In genomic region chr1:92298573-92299476, GRCh38 we compare ENCODE assay signal across 1 cellular context.
TF ChIP-seq lines count a peak whose summit lies in the region.

Gene GLMN, minus strand, starts transcription at chr1:92298987. Its CDS starts 988 bp downstream, at chr1:92297999.
Gene RPAP2, plus strand, starts transcription at chr1:92299059. Its CDS starts 15 bp downstream, at chr1:92299074.

TF ChIP-seq in HepG2, 621 proteins besides CTCF, POLR2A, EP300 and RAD21 (continued from another document and continues in another):
- TF ChIP-seq ZBTB40 (IDR thresholded peaks at IDR 0.05) = no peak
- TF ChIP-seq ZBTB40 (CRISPR knock-in tag; IDR thresholded peaks at IDR 0.05) = peak; percentile 23; the same call in 1 of the 2 replicates
- no peak for TF ChIP-seq ELF3 (CRISPR knock-in tag; IDR thresholded peaks at IDR 0.05)
- TF ChIP-seq XRCC5 (optimal IDR thresholded peaks at IDR 0.05; ENCODE audit: low read length) = no peak
- no peak for TF ChIP-seq ZNF225 (CRISPR knock-in tag; IDR thresholded peaks at IDR 0.05)
- TF ChIP-seq ZNF317 (CRISPR knock-in tag; IDR thresholded peaks at IDR 0.05) = peak; percentile 79
- peak; percentile 47; the same call in 1 of the 2 replicates for TF ChIP-seq NFKBIZ (CRISPR knock-in tag; IDR thresholded peaks at IDR 0.05)
- TF ChIP-seq ONECUT2 (CRISPR knock-in tag; IDR thresholded peaks at IDR 0.05) = no peak
- peak; percentile 67; the same call in 1 of the 2 replicates for TF ChIP-seq ZBTB7A (CRISPR knock-in tag; IDR thresholded peaks at IDR 0.05)
- no peak for TF ChIP-seq NBN (conservative IDR thresholded peaks at IDR 0.05)
- peak; percentile 34; the same call in 1 of the 2 replicates for TF ChIP-seq MYNN (CRISPR knock-in tag; IDR thresholded peaks at IDR 0.05; ENCODE audit: low read depth)
- TF ChIP-seq ZNF619 (CRISPR knock-in tag; IDR thresholded peaks at IDR 0.05) = no peak
- no peak for TF ChIP-seq ZNF589 (CRISPR knock-in tag; conservative IDR thresholded peaks at IDR 0.05)
- TF ChIP-seq SYNCRIP (IDR thresholded peaks at IDR 0.05; ENCODE audit: insufficient read depth, low read depth, low read length) = no peak
- TF ChIP-seq ZNF720 (CRISPR knock-in tag; IDR thresholded peaks at IDR 0.05) = no peak
- no peak for TF ChIP-seq KLF6 (CRISPR knock-in tag; IDR thresholded peaks at IDR 0.05)
- TF ChIP-seq SMAD3 (CRISPR knock-in tag; IDR thresholded peaks at IDR 0.05) = no peak
- peak; percentile 41 for TF ChIP-seq TEAD3 (CRISPR knock-in tag; optimal IDR thresholded peaks at IDR 0.05; ENCODE audit: borderline replicate concordance)
- TF ChIP-seq NCOA5 (CRISPR knock-in tag; IDR thresholded peaks at IDR 0.05) = no peak
- 0 out of 2 replicates have a peak, but pooled peaks have one; percentile 65 for TF ChIP-seq MAF1 (CRISPR knock-in tag; IDR thresholded peaks at IDR 0.05; ENCODE audit: borderline replicate concordance)
- TF ChIP-seq ZNF446 (CRISPR knock-in tag; IDR thresholded peaks at IDR 0.05) = 0 out of 2 replicates have a peak, but pooled peaks have one; percentile 57
- peak; percentile 18; the same call in 1 of the 2 replicates for TF ChIP-seq BHLHE40 (IDR thresholded peaks at IDR 0.05; ENCODE audit: low read length)
- TF ChIP-seq SAFB2 (CRISPR knock-in tag; IDR thresholded peaks at IDR 0.05; ENCODE audit: borderline replicate concordance, low read depth) = 0 out of 2 replicates have a peak, but pooled peaks have one; percentile 48
- TF ChIP-seq ATM (IDR thresholded peaks at IDR 0.05; ENCODE audit: borderline replicate concordance) = no peak
- no peak; the same call in 1 of the 2 replicates for TF ChIP-seq TMF1 (CRISPR knock-in tag; IDR thresholded peaks at IDR 0.05; ENCODE audit: low read depth)
- TF ChIP-seq CSRNP2 (CRISPR knock-in tag; conservative IDR thresholded peaks at IDR 0.05; ENCODE audit: low read depth) = no peak
- TF ChIP-seq CSRNP1 (CRISPR knock-in tag; IDR thresholded peaks at IDR 0.05) = peak; percentile 31; the same call in 1 of the 2 replicates
- 0 out of 2 replicates have a peak, but pooled peaks have one; percentile 72 for TF ChIP-seq CCDC6 (CRISPR knock-in tag; IDR thresholded peaks at IDR 0.05)
- peak; percentile 22; the same call in 1 of the 2 replicates for TF ChIP-seq ETV6 (CRISPR knock-in tag; conservative IDR thresholded peaks at IDR 0.05)
- peak; percentile 58 for TF ChIP-seq IKZF4 (CRISPR knock-in tag; IDR thresholded peaks at IDR 0.05; ENCODE audit: borderline replicate concordance, low read depth, not compliant biosample characterization)
- TF ChIP-seq ZBTB44 (CRISPR knock-in tag; IDR thresholded peaks at IDR 0.05) = 0 out of 2 replicates have a peak, but pooled peaks have one; percentile 44
- TF ChIP-seq ARHGAP35 (CRISPR knock-in tag; IDR thresholded peaks at IDR 0.05; ENCODE audit: borderline replicate concordance) = peak; percentile 66
- TF ChIP-seq ZNF674 (CRISPR knock-in tag; IDR thresholded peaks at IDR 0.05; ENCODE audit: low read depth) = no peak
- no peak for TF ChIP-seq MTF1 (CRISPR knock-in tag; IDR thresholded peaks at IDR 0.05)
- TF ChIP-seq ZNF614 (CRISPR knock-in tag; IDR thresholded peaks at IDR 0.05; ENCODE audit: borderline replicate concordance) = peak; percentile 58; the same call in 1 of the 2 replicates
- TF ChIP-seq, protein P1, sequence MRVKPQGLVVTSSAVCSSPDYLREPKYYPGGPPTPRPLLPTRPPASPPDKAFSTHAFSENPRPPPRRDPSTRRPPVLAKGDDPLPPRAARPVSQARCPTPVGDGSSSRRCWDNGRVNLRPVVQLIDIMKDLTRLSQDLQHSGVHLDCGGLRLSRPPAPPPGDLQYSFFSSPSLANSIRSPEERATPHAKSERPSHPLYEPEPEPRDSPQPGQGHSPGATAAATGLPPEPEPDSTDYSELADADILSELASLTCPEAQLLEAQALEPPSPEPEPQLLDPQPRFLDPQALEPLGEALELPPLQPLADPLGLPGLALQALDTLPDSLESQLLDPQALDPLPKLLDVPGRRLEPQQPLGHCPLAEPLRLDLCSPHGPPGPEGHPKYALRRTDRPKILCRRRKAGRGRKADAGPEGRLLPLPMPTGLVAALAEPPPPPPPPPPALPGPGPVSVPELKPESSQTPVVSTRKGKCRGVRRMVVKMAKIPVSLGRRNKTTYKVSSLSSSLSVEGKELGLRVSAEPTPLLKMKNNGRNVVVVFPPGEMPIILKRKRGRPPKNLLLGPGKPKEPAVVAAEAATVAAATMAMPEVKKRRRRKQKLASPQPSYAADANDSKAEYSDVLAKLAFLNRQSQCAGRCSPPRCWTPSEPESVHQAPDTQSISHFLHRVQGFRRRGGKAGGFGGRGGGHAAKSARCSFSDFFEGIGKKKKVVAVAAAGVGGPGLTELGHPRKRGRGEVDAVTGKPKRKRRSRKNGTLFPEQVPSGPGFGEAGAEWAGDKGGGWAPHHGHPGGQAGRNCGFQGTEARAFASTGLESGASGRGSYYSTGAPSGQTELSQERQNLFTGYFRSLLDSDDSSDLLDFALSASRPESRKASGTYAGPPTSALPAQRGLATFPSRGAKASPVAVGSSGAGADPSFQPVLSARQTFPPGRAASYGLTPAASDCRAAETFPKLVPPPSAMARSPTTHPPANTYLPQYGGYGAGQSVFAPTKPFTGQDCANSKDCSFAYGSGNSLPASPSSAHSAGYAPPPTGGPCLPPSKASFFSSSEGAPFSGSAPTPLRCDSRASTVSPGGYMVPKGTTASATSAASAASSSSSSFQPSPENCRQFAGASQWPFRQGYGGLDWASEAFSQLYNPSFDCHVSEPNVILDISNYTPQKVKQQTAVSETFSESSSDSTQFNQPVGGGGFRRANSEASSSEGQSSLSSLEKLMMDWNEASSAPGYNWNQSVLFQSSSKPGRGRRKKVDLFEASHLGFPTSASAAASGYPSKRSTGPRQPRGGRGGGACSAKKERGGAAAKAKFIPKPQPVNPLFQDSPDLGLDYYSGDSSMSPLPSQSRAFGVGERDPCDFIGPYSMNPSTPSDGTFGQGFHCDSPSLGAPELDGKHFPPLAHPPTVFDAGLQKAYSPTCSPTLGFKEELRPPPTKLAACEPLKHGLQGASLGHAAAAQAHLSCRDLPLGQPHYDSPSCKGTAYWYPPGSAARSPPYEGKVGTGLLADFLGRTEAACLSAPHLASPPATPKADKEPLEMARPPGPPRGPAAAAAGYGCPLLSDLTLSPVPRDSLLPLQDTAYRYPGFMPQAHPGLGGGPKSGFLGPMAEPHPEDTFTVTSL (CRISPR knock-in tag; IDR thresholded peaks at IDR 0.05; ENCODE audit: borderline replicate concordance) = no peak
- TF ChIP-seq EHMT2 (IDR thresholded peaks at IDR 0.05; ENCODE audit: borderline replicate concordance, low read depth, low read length) = no peak
- TF ChIP-seq, protein P2, sequence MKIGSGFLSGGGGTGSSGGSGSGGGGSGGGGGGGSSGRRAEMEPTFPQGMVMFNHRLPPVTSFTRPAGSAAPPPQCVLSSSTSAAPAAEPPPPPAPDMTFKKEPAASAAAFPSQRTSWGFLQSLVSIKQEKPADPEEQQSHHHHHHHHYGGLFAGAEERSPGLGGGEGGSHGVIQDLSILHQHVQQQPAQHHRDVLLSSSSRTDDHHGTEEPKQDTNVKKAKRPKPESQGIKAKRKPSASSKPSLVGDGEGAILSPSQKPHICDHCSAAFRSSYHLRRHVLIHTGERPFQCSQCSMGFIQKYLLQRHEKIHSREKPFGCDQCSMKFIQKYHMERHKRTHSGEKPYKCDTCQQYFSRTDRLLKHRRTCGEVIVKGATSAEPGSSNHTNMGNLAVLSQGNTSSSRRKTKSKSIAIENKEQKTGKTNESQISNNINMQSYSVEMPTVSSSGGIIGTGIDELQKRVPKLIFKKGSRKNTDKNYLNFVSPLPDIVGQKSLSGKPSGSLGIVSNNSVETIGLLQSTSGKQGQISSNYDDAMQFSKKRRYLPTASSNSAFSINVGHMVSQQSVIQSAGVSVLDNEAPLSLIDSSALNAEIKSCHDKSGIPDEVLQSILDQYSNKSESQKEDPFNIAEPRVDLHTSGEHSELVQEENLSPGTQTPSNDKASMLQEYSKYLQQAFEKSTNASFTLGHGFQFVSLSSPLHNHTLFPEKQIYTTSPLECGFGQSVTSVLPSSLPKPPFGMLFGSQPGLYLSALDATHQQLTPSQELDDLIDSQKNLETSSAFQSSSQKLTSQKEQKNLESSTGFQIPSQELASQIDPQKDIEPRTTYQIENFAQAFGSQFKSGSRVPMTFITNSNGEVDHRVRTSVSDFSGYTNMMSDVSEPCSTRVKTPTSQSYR (CRISPR knock-in tag; IDR thresholded peaks at IDR 0.05; ENCODE audit: borderline replicate concordance) = no peak
- no peak for TF ChIP-seq KLF9 (CRISPR knock-in tag; IDR thresholded peaks at IDR 0.05; ENCODE audit: low read depth)
